10 cellular contexts compared by ENCODE assay signal in the genomic region with DNA sequence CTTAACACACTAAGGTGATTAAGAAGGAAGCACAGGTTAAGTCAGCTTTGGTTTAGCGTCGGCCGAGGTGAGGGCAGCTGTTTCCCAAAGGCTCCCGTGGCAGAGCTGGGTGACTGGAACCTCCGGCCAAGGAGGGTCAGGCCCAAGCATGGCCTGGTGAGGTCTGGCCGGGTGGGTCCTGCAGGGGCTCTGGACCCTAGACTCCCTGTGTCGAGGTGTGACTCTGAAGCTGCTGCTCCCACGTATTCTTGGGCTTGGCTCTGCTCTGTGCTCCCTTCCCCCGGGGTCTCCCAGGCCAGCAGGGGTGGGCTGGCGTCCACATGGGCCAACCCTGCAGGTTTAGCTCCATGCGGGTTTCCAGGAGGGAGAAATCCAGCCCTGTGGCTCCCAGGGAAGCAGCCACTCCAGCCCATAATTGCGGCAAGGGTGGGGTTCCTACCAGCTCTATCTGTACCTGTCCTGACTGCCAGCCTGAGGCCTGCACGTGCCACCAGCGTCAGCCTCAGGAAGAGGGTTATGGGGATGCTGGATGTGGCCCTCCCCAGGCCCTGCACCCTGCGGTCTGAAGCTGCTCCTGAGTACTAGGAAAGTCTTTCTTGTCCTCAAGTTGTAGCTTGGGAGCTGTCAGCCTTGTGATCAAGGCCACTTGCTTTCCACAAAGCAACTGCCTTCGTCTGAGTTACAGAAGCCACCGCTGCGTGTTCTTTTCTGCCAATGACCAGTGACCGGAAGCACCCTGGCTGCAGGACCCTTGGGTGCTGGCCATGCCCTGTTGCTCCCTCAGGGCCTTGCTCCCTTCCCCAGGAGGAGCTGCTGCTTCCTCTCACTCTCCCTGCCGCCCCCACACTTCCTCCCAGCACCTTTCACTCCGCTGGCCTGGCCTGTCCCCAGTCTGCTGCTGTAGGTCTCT. TPM values are rescaled to one million over a fixed set of nuclear protein-coding genes. Genes with fewer than 3 reads are reported as not detected.
DNase-seq lines count a peak whose midpoint lies in the region; ATAC-seq, FAIRE-seq and TF ChIP-seq lines count a peak whose summit lies in the region.
"Had no signal": no experiment of that assay in that cellular context is flagged by ENCODE, and none has a peak within 500 bp of the region (broad histone marks: within the 10 kb centered on the region; RNA-seq: fewer than 3 reads in every experiment).

No MANE protein-coding gene starts in this region.

- peak; percentile 92 for FAIRE-seq in GM12892 (lab: Jason Lieb, UNC)

- H3K4me1 Mint-ChIP-seq in WTC11 (peaks cover 37% of the 10 kb centered on the region), immature natural killer cell (peaks cover 65 to 66% of the 10 kb centered on the region in 2 donors)

- H3K36me3 ChIP-seq in BLaER1 treated with 17β-estradiol and CSF1 and Interleukin-3, amounts not matched to agents 10 nM and 100 nM: peaks cover 0 to 35% (median 27%) of the 10 kb centered on the region in 11 experiments; a peak in 14 of 22 replicates
- H3K36me3 ChIP-seq in right atrium auricular region: no peaks in the 10 kb centered on the region

- H3K4me3 ChIP-seq in BLaER1 treated with 17β-estradiol and CSF1 and Interleukin-3, amounts not matched to agents 10 nM and 100 nM: no peak overlapping the region
- no peak overlapping the region for H3K4me3 ChIP-seq in right atrium auricular region

- H3K27ac ChIP-seq in BLaER1 treated with 17β-estradiol and CSF1 and Interleukin-3, amounts not matched to agents 10 nM and 100 nM: peak overlapping the region in 8 of 11 experiments; percentile 6 to 64 (median 40); a peak in 13 of 22 replicates
- no peak overlapping the region for H3K27ac ChIP-seq in right atrium auricular region

- H3K4me1 ChIP-seq in BLaER1 treated with 17β-estradiol and CSF1 and Interleukin-3, amounts not matched to agents 10 nM and 100 nM: peaks cover 63 to 93% (median 90%) of the 10 kb centered on the region in 10 experiments
- H3K4me1 ChIP-seq in right atrium auricular region: peaks cover 0 to 49% of the 10 kb centered on the region in 2 donors

- H3K9me3 Mint-ChIP-seq in WTC11 (no peaks in the 10 kb centered on the region), immature natural killer cell (no peaks in the 10 kb centered on the region)

- H3K27ac Mint-ChIP-seq in WTC11: peak overlapping the region; percentile 78
- H3K27ac Mint-ChIP-seq in immature natural killer cell: peak overlapping the region; percentile 28 to 92 (median 64)

- H3K36me3 Mint-ChIP-seq in WTC11: peaks cover 20% of the 10 kb centered on the region
- H3K36me3 Mint-ChIP-seq in immature natural killer cell: peaks cover 3 to 33% (median 10%) of the 10 kb centered on the region in 3 donors

- H3K9ac ChIP-seq in BLaER1 treated with 17β-estradiol and CSF1 and Interleukin-3, amounts not matched to agents 10 nM and 100 nM: peak overlapping the region in 5 of 11 experiments; percentile 3 to 57 (median 45); a peak in 9 of 22 replicates

- peaks cover 0 to 50% (median 36%) of the 10 kb centered on the region in 11 experiments; a peak in 18 of 22 replicates for H4K20me1 ChIP-seq in BLaER1 treated with 17β-estradiol and CSF1 and Interleukin-3, amounts not matched to agents 10 nM and 100 nM

- ATAC-seq in WTC11 (no peak), HG03469 (IDR thresholded peaks at IDR 0.05; ENCODE audit: unreplicated experiment) (no peak)
- ATAC-seq: left ventricle myocardium superior had no signal

- CTCF ChIA-PET in WTC11 (lab: Charles Lee): interaction anchor here (0.6 to 1.8 kb wide), 8 partner anchors 22 to 445 kb away, joined by 3 to 6 read pairs (median 4); partner anchors contain the start of genes MYO1D and PSMD11

- POLR2A ChIA-PET in WTC11 (lab: Charles Lee): interaction anchor here (0.8 kb wide), 1 partner anchor 50 kb away, joined by 3 read pairs; no protein-coding TSS in a partner anchor

- H3K27me3 Mint-ChIP-seq in WTC11 (ENCODE audit: low read depth) (no peaks in the 10 kb centered on the region), immature natural killer cell (ENCODE audit: low read depth in 3 of 3) (peaks cover 0 to 6% (median 5%) of the 10 kb centered on the region in 3 donors)

- peak; percentile 69 for TF ChIP-seq POLR2A in GM12892 (IDR thresholded peaks at IDR 0.05; ENCODE audit: low read depth, low read length)

- TF ChIP-seq CTCF in WTC11 (IDR thresholded peaks at IDR 0.05) (no peak), right atrium auricular region (IDR thresholded peaks at IDR 0.05) (no peak)

- peak overlapping the region; percentile 70 to 90 (median 79) for H3K4me2 ChIP-seq in BLaER1 treated with 17β-estradiol and CSF1 and Interleukin-3, amounts not matched to agents 10 nM and 100 nM

- DNase-seq in GM12892 (ENCODE audit: insufficient read length) (no peak), WTC11 (ENCODE audit: low spot score) (no peak), immature natural killer cell (peak in 1 of 3 donors; percentile 10), NCI-H2196 (lab: John Stamatoyannopoulos, UW; ENCODE audit: unreplicated experiment) (no peak), NCI-H526 (lab: John Stamatoyannopoulos, UW) (no peak), right atrium auricular region (ENCODE audit: low spot score) (no peak)
- DNase-seq: left ventricle myocardium superior, NCI-H1105 had no signal

- no peak overlapping the region for H3K4me3 Mint-ChIP-seq in WTC11
- H3K4me3 Mint-ChIP-seq in immature natural killer cell: peak overlapping the region in 4 of 5 donors; percentile 56 to 68 (median 62)

- H3K27me3 ChIP-seq in BLaER1 treated with 17β-estradiol and CSF1 and Interleukin-3, amounts not matched to agents 10 nM and 100 nM: no peaks in the 10 kb centered on the region
- H3K27me3 ChIP-seq in right atrium auricular region: no peaks in the 10 kb centered on the region

- H3K9me3 ChIP-seq in BLaER1 treated with 17β-estradiol and CSF1 and Interleukin-3, amounts not matched to agents 10 nM and 100 nM (replicated peaks in 1 of 11): no peaks in the 10 kb centered on the region
- no peaks in the 10 kb centered on the region for H3K9me3 ChIP-seq in right atrium auricular region

TF ChIP-seq in WTC11, 78 proteins besides CTCF, POLR2A, EP300 and RAD21 (continues in another document):
- TF ChIP-seq FOXK1 (CRISPR knock-in tag; IDR thresholded peaks at IDR 0.05) (no peak), ZNF671 (CRISPR knock-in tag; IDR thresholded peaks at IDR 0.05) (no peak), IRF1 (CRISPR knock-in tag; IDR thresholded peaks at IDR 0.05) (no peak), E2F1 (CRISPR knock-in tag; IDR thresholded peaks at IDR 0.05) (no peak), SP1 (CRISPR knock-in tag; conservative IDR thresholded peaks at IDR 0.05) (no peak), ZNF232 (CRISPR knock-in tag; IDR thresholded peaks at IDR 0.05) (no peak), GTF2I (CRISPR knock-in tag; conservative IDR thresholded peaks at IDR 0.05) (no peak), ZBTB21 (CRISPR knock-in tag; IDR thresholded peaks at IDR 0.05; ENCODE audit: borderline replicate concordance) (no peak), TEAD4 (CRISPR knock-in tag; IDR thresholded peaks at IDR 0.05) (no peak)
- TF ChIP-seq, protein P1, sequence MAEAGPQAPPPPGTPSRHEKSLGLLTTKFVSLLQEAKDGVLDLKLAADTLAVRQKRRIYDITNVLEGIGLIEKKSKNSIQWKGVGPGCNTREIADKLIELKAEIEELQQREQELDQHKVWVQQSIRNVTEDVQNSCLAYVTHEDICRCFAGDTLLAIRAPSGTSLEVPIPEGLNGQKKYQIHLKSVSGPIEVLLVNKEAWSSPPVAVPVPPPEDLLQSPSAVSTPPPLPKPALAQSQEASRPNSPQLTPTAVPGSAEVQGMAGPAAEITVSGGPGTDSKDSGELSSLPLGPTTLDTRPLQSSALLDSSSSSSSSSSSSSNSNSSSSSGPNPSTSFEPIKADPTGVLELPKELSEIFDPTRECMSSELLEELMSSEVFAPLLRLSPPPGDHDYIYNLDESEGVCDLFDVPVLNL (CRISPR knock-in tag; IDR thresholded peaks at IDR 0.05; ENCODE audit: borderline replicate concordance, low read depth): no peak

RNA-seq across cellular contexts. Expression of gene CDK5R1, which starts 4.8 kb away (rescaled TPM):
- 26.1 TPM for polyA plus RNA-seq in GM12892 (2012; ENCODE audit: missing spikeins)
- total RNA-seq in WTC11 (2021): 9.0 to 9.9 TPM (median 9.2 TPM) in 3 replicates
- polyA plus RNA-seq in immature natural killer cell: 1 to 10 TPM in 2 of 3 donors, under 1 TPM in 1; 0.37 to 5.8 (median 2.3) TPM
- total RNA-seq in right atrium auricular region: 1 to 10 TPM in 1 of 2 donors, under 1 TPM in 1; 0.75 to 1.0 TPM

RNA-seq across cellular contexts. Expression of gene PSMD11, which starts 47.3 kb away (rescaled TPM):
- polyA plus RNA-seq in GM12892 (2012; ENCODE audit: missing spikeins): 93.5 TPM
- total RNA-seq in WTC11 (2021): 133 to 155 TPM (median 146 TPM) in 3 replicates
- 100 to 1,000 TPM in 1 of 3 donors, 10 to 100 TPM in 2; 82.1 to 136 (median 96.4) TPM for polyA plus RNA-seq in immature natural killer cell
- total RNA-seq in right atrium auricular region: 10 to 100 TPM; 42.2 to 43.8 TPM

Comparison
In these comparisons a context has a peak if more than half of its experiments do, and no peak if none do; other contexts are left out.
1. H3K27ac ChIP-seq: peak in BLaER1 treated with 17β-estradiol and CSF1 and Interleukin-3, amounts not matched to agents 10 nM and 100 nM (8 of 11); none in right atrium auricular region (0 of 2).